In genomic region chr10:88618496-88618895, GRCh38 we compare ENCODE assay signal across 15 cellular contexts. TPM values are rescaled to one million over a fixed set of nuclear protein-coding genes. Genes with fewer than 3 reads are reported as not detected.
A peak's percentile ranks its signal among the peaks of the same experiment; 100 is the strongest.
DNase-seq lines count a peak whose midpoint lies in the region; ATAC-seq and TF ChIP-seq lines count a peak whose summit lies in the region.
"Had no signal": no experiment of that assay in that cellular context is flagged by ENCODE, and none has a peak within 500 bp of the region (broad histone marks: within the 10 kb centered on the region; RNA-seq: fewer than 3 reads in every experiment).

No MANE protein-coding gene starts in this region.

- H3K4me3 ChIP-seq in BLaER1 (no peak overlapping the region), MG63 (no peak overlapping the region), fibroblast of the aortic adventitia (ENCODE audit: low read depth, low read length) (no peak overlapping the region)

- peak; percentile 62 for ATAC-seq in sciatic nerve
- ATAC-seq: HCT116 had no signal

- no peak overlapping the region for H3K27ac ChIP-seq in BLaER1

- DNase-seq in MG63 (peak; percentile 6), fibroblast of the aortic adventitia (ENCODE audit: low read depth) (peak; percentile 35), sciatic nerve (ENCODE audit: low spot score) (no peak), 8988T (no peak), NCI-H526 (lab: John Stamatoyannopoulos, UW) (no peak)
- no peak for DNase-seq in activated CD4-positive, alpha-beta T cell treated with anti-CD3 and anti-CD28 coated beads, Interleukin-2, amount 50 U/mL, for 1 hour
- DNase-seq: C1 segment of cervical spinal cord; Calu3; CD4-positive, alpha-beta T cell; DMS 273 treated with DMSO at 0.1 percent for 48 hours had no signal

- no peaks in the 10 kb centered on the region for H3K27me3 ChIP-seq in BLaER1
- H3K27me3 ChIP-seq in MG63 = no peaks in the 10 kb centered on the region

- H4K20me1 ChIP-seq in BLaER1 = no peaks in the 10 kb centered on the region

- intact Hi-C loops in sciatic nerve (cut with DNase I) = no loop called here

- peaks cover 30% of the 10 kb centered on the region for H3K4me1 ChIP-seq in BLaER1

- no peaks in the 10 kb centered on the region for H3K36me3 ChIP-seq in BLaER1
- H3K36me3 ChIP-seq in MG63 = no peaks in the 10 kb centered on the region

- peak overlapping the region; percentile 70; the same call in 1 of the 2 replicates for H3K4me2 ChIP-seq in BLaER1

- no peak for TF ChIP-seq CTCF in fibroblast of the aortic adventitia (IDR thresholded peaks at IDR 0.05; ENCODE audit: insufficient read depth, low read length)

- H3K9ac ChIP-seq in BLaER1 = no peak overlapping the region

- H3K9me3 ChIP-seq in BLaER1 (peaks cover 3% of the 10 kb centered on the region; the same call in 1 of the 2 replicates), MG63 (peaks cover 4% of the 10 kb centered on the region; the same call in 1 of the 2 replicates)

RNA-seq across cellular contexts. Expression of gene LIPJ, which starts 31.9 kb away (rescaled TPM):
- total RNA-seq in MG63 (2014; rRNA removed; shearing (Covaris generic); ENCODE audit: low replicate concordance) = not detected in 2 replicates
- total RNA-seq in fibroblast of the aortic adventitia (ENCODE audit: low replicate concordance) = 0.09 TPM in 1 of 2 replicates, not detected in the other
- total RNA-seq in sciatic nerve = 0.13 TPM
- total RNA-seq: Calu3; CD4-positive, alpha-beta T cell; Daoy; HT1080 had no signal

RNA-seq across cellular contexts. Expression of gene RNLS, which starts 35.4 kb away (rescaled TPM):
- total RNA-seq in MG63 (2014; rRNA removed; shearing (Covaris generic); ENCODE audit: low replicate concordance) = 14.8 and 29.3 TPM in 2 replicates
- total RNA-seq in fibroblast of the aortic adventitia (ENCODE audit: low replicate concordance) = 7.0 and 16.8 TPM in 2 replicates
- 5.5 TPM for total RNA-seq in sciatic nerve

RNA-seq across cellular contexts. Expression of gene LIPF, which starts 45.7 kb away (rescaled TPM):
- not detected in 2 replicates for total RNA-seq in MG63 (2014; rRNA removed; shearing (Covaris generic); ENCODE audit: low replicate concordance)
- total RNA-seq in fibroblast of the aortic adventitia (ENCODE audit: low replicate concordance) = not detected in 2 replicates
- not detected for total RNA-seq in sciatic nerve
- total RNA-seq: A673; Calu3; CD4-positive, alpha-beta T cell; Daoy; HT1080 had no signal

Comparison
In these comparisons a context has a peak if more than half of its experiments do, and no peak if none do; other contexts are left out.
1. DNase-seq: peak in MG63 (single experiment) and fibroblast of the aortic adventitia (single experiment); none in sciatic nerve (single experiment), activated CD4-positive, alpha-beta T cell treated with anti-CD3 and anti-CD28 coated beads, Interleukin-2, amount 50 U/mL, for 1 hour (single experiment), 8988T (single experiment) and NCI-H526 (0 of 2).